In genomic region chr2:239069362-239070333, GRCh38 we compare ENCODE assay signal across 7 cellular contexts.
DNase-seq lines count a peak whose midpoint lies in the region; ATAC-seq and TF ChIP-seq lines count a peak whose summit lies in the region.
"Not testable (repeated sequence)": the region's sequence is repeated elsewhere in the genome, so short reads cannot be mapped to it uniquely, and the experiment has no call there.

No MANE protein-coding gene starts in this region.

- H3K14ac ChIP-seq in H9 (ENCODE audit: insufficient read depth, low read length), result not testable (repeated sequence)

- H3K23ac ChIP-seq in H9 (ENCODE audit: insufficient read length, low read depth, low read length), result not testable (repeated sequence)

- not testable (repeated sequence) for H3K4me3 Mint-ChIP-seq in H9; activated CD4-positive, alpha-beta memory T cell treated with anti-CD3 and anti-CD28 coated beads for 36 hours; activated naive CD8-positive, alpha-beta T cell treated with anti-CD3 and anti-CD28 coated beads, Interleukin-2, amount 50 U/mL, for 24 hours

- not testable (repeated sequence) for H2BK20ac ChIP-seq in H9 (ENCODE audit: low read depth, low read length, poor library complexity, severe bottlenecking)

- not testable (repeated sequence) for H4K5ac ChIP-seq in H9 (ENCODE audit: insufficient read length, low read depth, low read length)

- CTCF ChIA-PET in activated CD4-positive, alpha-beta memory T cell treated with anti-CD3 and anti-CD28 coated beads for 36 hours (lab: Charles Lee), result not testable (repeated sequence)

- not testable (repeated sequence) for H2BK15ac ChIP-seq in H9 (ENCODE audit: low read depth, low read length)

- not testable (repeated sequence) for H2BK5ac ChIP-seq in H9 (ENCODE audit: insufficient read length, low read length)

- not testable (repeated sequence) for H3K4me1 ChIP-seq in H9 (ENCODE audit: insufficient read depth, low read length); OCI-LY3 (ENCODE audit: low read length); liver (ENCODE audit: control insufficient read depth in 4 of 4, insufficient read depth in 4 of 4, low read length in 3 of 4)

- not testable (repeated sequence) for ATAC-seq in activated naive CD8-positive, alpha-beta T cell treated with anti-CD3 and anti-CD28 coated beads, Interleukin-2, amount 50 U/mL, for 24 hours

- not testable (repeated sequence) for H4K20me1 ChIP-seq in H9 (ENCODE audit: control insufficient read depth, insufficient read depth, insufficient read length); OCI-LY3 (ENCODE audit: insufficient read depth, low read length)

- H3K23me2 ChIP-seq in H9 (ENCODE audit: insufficient read length, low read depth, low read length, poor library complexity, severe bottlenecking), result not testable (repeated sequence)

- POLR2A ChIA-PET in activated CD4-positive, alpha-beta memory T cell treated with anti-CD3 and anti-CD28 coated beads for 36 hours (lab: Charles Lee), result not testable (repeated sequence)

- not testable (repeated sequence) for H3K4me1 Mint-ChIP-seq in H9; activated CD4-positive, alpha-beta memory T cell treated with anti-CD3 and anti-CD28 coated beads for 36 hours (ENCODE audit: low read depth); activated naive CD8-positive, alpha-beta T cell treated with anti-CD3 and anti-CD28 coated beads, Interleukin-2, amount 50 U/mL, for 24 hours

- H2BK120ac ChIP-seq in H9 (ENCODE audit: low read depth, low read length, poor library complexity, severe bottlenecking), result not testable (repeated sequence)

- H3K56ac ChIP-seq in H9 (ENCODE audit: insufficient read length, low read depth, low read length), result not testable (repeated sequence)

- not testable (repeated sequence) for H2AFZ ChIP-seq in H9 (ENCODE audit: low read length); OCI-LY3 (ENCODE audit: low read depth, low read length)

- H3K4me2 ChIP-seq in H9 (ENCODE audit: insufficient read depth, insufficient read length, low read length); OCI-LY3 (ENCODE audit: low read length): not testable (repeated sequence)

- H4K8ac ChIP-seq in H9 (replicated peaks; ENCODE audit: insufficient read length, low read depth, low read length), result not testable (repeated sequence)

- H3K27me3 Mint-ChIP-seq in H9 (ENCODE audit: low read depth); activated CD4-positive, alpha-beta memory T cell treated with anti-CD3 and anti-CD28 coated beads for 36 hours; activated naive CD8-positive, alpha-beta T cell treated with anti-CD3 and anti-CD28 coated beads, Interleukin-2, amount 50 U/mL, for 24 hours: not testable (repeated sequence)

- not testable (repeated sequence) for H3K9me3 ChIP-seq in H9 (ENCODE audit: control insufficient read depth, low read depth, low read length); OCI-LY3 (ENCODE audit: insufficient read depth, low read length); liver (ENCODE audit: control insufficient read depth in 4 of 4, low read length in 3 of 4)

- not testable (repeated sequence) for H3T11ph ChIP-seq in H9 (ENCODE audit: low read length)

- H4K91ac ChIP-seq in H9 (ENCODE audit: insufficient read length, low read depth, low read length), result not testable (repeated sequence)

- no CpG with 5 or more reads among the region's 18 CpGs for WGBS in H9 (ENCODE audit: extremely low coverage, insufficient read length, low lambda C conversion rate)
- 85% methylated on average over 18 of the region's 18 CpGs for WGBS in liver

- not testable (repeated sequence) for H3K9me3 Mint-ChIP-seq in H9; activated CD4-positive, alpha-beta memory T cell treated with anti-CD3 and anti-CD28 coated beads for 36 hours; activated naive CD8-positive, alpha-beta T cell treated with anti-CD3 and anti-CD28 coated beads, Interleukin-2, amount 50 U/mL, for 24 hours

- not testable (repeated sequence) for H3K79me2 ChIP-seq in H9 (ENCODE audit: insufficient read depth, low read length); OCI-LY3 (ENCODE audit: low read length)

- H3K18ac ChIP-seq in H9 (ENCODE audit: insufficient read length, low read depth, low read length), result not testable (repeated sequence)

- not testable (repeated sequence) for H3K9ac ChIP-seq in H9 (ENCODE audit: extremely low read depth, insufficient read length, low read length); OCI-LY3 (ENCODE audit: low read length); liver (ENCODE audit: low read depth in 1 of 2, low read length in 2 of 2)

- H2AK5ac ChIP-seq in H9 (ENCODE audit: insufficient read length, low read length), result not testable (repeated sequence)

- not testable (repeated sequence) for H3K36me3 ChIP-seq in OCI-LY3 (replicated peaks; ENCODE audit: low read depth, low read length)
- peaks cover 11 to 58% (median 19%) of the 10 kb centered on the region in 4 donors for H3K36me3 ChIP-seq in liver (ENCODE audit: control insufficient read depth in 4 of 4, insufficient read depth in 3 of 4, low read depth in 1 of 4, low read length in 3 of 4)

- H3K27me3 ChIP-seq in H9 (ENCODE audit: insufficient read depth, low read length); OCI-LY3 (ENCODE audit: low read depth, low read length); liver (ENCODE audit: control insufficient read depth in 4 of 4, insufficient read depth in 4 of 4, low read length in 3 of 4): not testable (repeated sequence)

- TF ChIP-seq CTCF in H9 (conservative IDR thresholded peaks at IDR 0.05) (peak; percentile 41), OCI-LY3 (IDR thresholded peaks at IDR 0.05; ENCODE audit: low read depth, low read length) (peak; percentile 15; the same call in 1 of the 2 replicates), liver (IDR thresholded peaks at IDR 0.05; ENCODE audit: low read depth, low read length, missing input control) (peak; percentile 8)

- H3K27ac Mint-ChIP-seq in H9, result peak overlapping the region in 1 of 3 experiments; percentile 25; a peak in 1 of 7 replicates
- H3K27ac Mint-ChIP-seq in activated CD4-positive, alpha-beta memory T cell treated with anti-CD3 and anti-CD28 coated beads for 36 hours, result not testable (repeated sequence)
- H3K27ac Mint-ChIP-seq in activated naive CD8-positive, alpha-beta T cell treated with anti-CD3 and anti-CD28 coated beads, Interleukin-2, amount 50 U/mL, for 24 hours, result peak overlapping the region; percentile 70

- H3K36me3 Mint-ChIP-seq in H9 (ENCODE audit: insufficient read depth in 1 of 3, low read depth in 3 of 3), result peaks cover 17 to 44% (median 37%) of the 10 kb centered on the region in 3 experiments
- H3K36me3 Mint-ChIP-seq in activated CD4-positive, alpha-beta memory T cell treated with anti-CD3 and anti-CD28 coated beads for 36 hours, result peaks cover 27% of the 10 kb centered on the region
- H3K36me3 Mint-ChIP-seq in activated naive CD8-positive, alpha-beta T cell treated with anti-CD3 and anti-CD28 coated beads, Interleukin-2, amount 50 U/mL, for 24 hours (ENCODE audit: low read depth), result peaks cover 11% of the 10 kb centered on the region

- H3K4me3 ChIP-seq in OCI-LY3 (ENCODE audit: low read length); liver (ENCODE audit: low read depth in 1 of 3, low read length in 3 of 3): not testable (repeated sequence)

- not testable (repeated sequence) for H3K27ac ChIP-seq in H9 (ENCODE audit: insufficient read length, low read depth, low read length); OCI-LY3 (ENCODE audit: low read length); liver (ENCODE audit: low read depth in 1 of 2, low read length in 2 of 2)

- not testable (repeated sequence) for TF ChIP-seq RAD21 in liver (IDR thresholded peaks at IDR 0.05)

- not testable (repeated sequence) for H3K4ac ChIP-seq in H9 (ENCODE audit: low read depth, low read length)

- not testable (repeated sequence) for DNase-seq in H9; activated naive CD8-positive, alpha-beta T cell treated with anti-CD3 and anti-CD28 coated beads, Interleukin-2, amount 50 U/mL, for 24 hours
- peak; percentile 54 for DNase-seq in activated CD4-positive, alpha-beta memory T cell treated with anti-CD3 and anti-CD28 coated beads for 36 hours
- DNase-seq in dermis blood vessel endothelial cell, result peak; percentile 39
- DNase-seq in stimulated activated CD4-positive, alpha-beta T cell treated with anti-CD3 and anti-CD28 coated beads, Interleukin-15, amount 100 ng/mL, for 24 hours, result peak; percentile 21

- not testable (repeated sequence) for H3K79me1 ChIP-seq in H9 (ENCODE audit: insufficient read depth, low read depth, low read length, poor library complexity, severe bottlenecking)

- intact Hi-C loops in activated CD4-positive, alpha-beta memory T cell treated with anti-CD3 and anti-CD28 coated beads for 36 hours (cut with micrococcal nuclease), result not testable (repeated sequence)

- not testable (repeated sequence) for H2BK12ac ChIP-seq in H9 (ENCODE audit: insufficient read length, low read depth, low read length)
